In the genomic region with DNA sequence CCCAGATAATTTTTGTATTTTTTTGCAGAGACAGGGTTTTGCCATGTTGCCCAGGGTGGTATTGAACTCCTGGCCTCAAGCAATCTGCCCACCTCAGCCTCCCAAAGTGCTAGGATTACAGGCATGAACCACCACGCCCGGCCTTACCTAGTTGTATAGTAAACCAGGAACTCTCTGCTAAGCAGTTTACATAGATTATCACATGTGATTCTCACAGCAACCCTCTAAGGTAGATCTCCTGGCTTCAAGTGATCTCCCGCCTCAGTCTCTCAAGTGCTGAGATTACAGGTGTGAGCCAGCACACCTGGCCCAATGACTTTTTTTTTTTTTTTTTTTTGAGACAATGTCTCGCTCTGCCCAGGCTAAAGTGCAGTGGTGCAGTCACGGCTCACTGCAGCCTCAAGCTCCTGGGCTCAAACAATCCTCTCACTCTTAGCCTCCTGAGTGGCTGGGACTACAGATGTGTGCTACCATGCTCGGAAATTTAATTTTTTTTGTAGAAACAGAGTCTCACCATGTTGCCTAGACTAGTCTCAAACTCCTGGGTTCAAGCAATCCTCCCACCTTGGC, we compare ENCODE assay signal across 1 cellular context.
TF ChIP-seq lines count a peak whose summit lies in the region.

No MANE protein-coding gene starts in this region.

TF ChIP-seq in A549, 52 proteins besides CTCF, POLR2A, EP300 and RAD21 (continued from another document):
- TF ChIP-seq, protein P1, sequence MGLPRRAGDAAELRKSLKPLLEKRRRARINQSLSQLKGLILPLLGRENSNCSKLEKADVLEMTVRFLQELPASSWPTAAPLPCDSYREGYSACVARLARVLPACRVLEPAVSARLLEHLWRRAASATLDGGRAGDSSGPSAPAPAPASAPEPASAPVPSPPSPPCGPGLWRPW (IDR thresholded peaks at IDR 0.05) = no peak
- TF ChIP-seq HOXA7 (CRISPR knock-in tag; IDR thresholded peaks at IDR 0.05) = no peak
- no peak for TF ChIP-seq ESRRA (IDR thresholded peaks at IDR 0.05; ENCODE audit: borderline replicate concordance, low read length)
- TF ChIP-seq JUNB (IDR thresholded peaks at IDR 0.05) = no peak
- TF ChIP-seq ZSCAN20 (CRISPR knock-in tag; IDR thresholded peaks at IDR 0.05) = no peak
